In genomic region chr10:72211832-72212231, GRCh38 we compare ENCODE assay signal across 7 cellular contexts. TPM values are rescaled to one million over a fixed set of nuclear protein-coding genes. Genes with fewer than 3 reads are reported as not detected.
DNase-seq lines count a peak whose midpoint lies in the region; ATAC-seq, FAIRE-seq and TF ChIP-seq lines count a peak whose summit lies in the region.
"Not testable (repeated sequence)": the region's sequence is repeated elsewhere in the genome, so short reads cannot be mapped to it uniquely, and the experiment has no call there.

No MANE protein-coding gene starts in this region.

- 90% methylated on average over 2 of the region's 2 CpGs for WGBS in A549 (ENCODE audit: missing lambda C conversion rate)
- 93 to 97% methylated on average over 2 of the region's 2 CpGs for WGBS in sigmoid colon, 2 donors

- H3K9me3 ChIP-seq in A549; T-helper 17 cell (ENCODE audit: control insufficient read depth, low read length, poor library complexity, severe bottlenecking); sigmoid colon: not testable (repeated sequence)

- H3K4me1 ChIP-seq in A549 (peaks cover 32% of the 10 kb centered on the region), sigmoid colon (peaks cover 0 to 14% (median 10%) of the 10 kb centered on the region in 4 donors)

- H3K36me3 ChIP-seq in sigmoid colon, result peaks cover 0 to 56% (median 28%) of the 10 kb centered on the region in 4 donors

- POLR2A ChIA-PET in A549 (lab: Yijun Ruan, JAX); RWPE1 (lab: Yijun Ruan, JAX; ENCODE audit: low non-redundant PET): not testable (repeated sequence)

- H3K27me3 Mint-ChIP-seq in T-helper 17 cell; activated T-cell treated with anti-CD3 and anti-CD28 coated beads, Interleukin-2, amount 50 U/mL, for 72 hours (ENCODE audit: low read depth); activated naive CD4-positive, alpha-beta T cell treated with anti-CD3 and anti-CD28 coated beads, Interleukin-2, amount 50 U/mL, for 24 hours; nephron progenitor cell (ENCODE audit: low read depth, poor library complexity): not testable (repeated sequence)

- H3K4me3 Mint-ChIP-seq in T-helper 17 cell; activated naive CD4-positive, alpha-beta T cell treated with anti-CD3 and anti-CD28 coated beads, Interleukin-2, amount 50 U/mL, for 24 hours; nephron progenitor cell: not testable (repeated sequence)
- H3K4me3 Mint-ChIP-seq in activated T-cell treated with anti-CD3 and anti-CD28 coated beads, Interleukin-2, amount 50 U/mL, for 72 hours, result peak overlapping the region in 1 of 2 donors; percentile 32

- CTCF ChIA-PET in A549 (lab: Yijun Ruan, JAX) (interaction anchor here (0.7 to 1.6 kb wide), 3 partner anchors 11 to 85 kb away, joined by 3 to 4 read pairs (median 4); no protein-coding TSS in a partner anchor), RWPE1 (lab: Yijun Ruan, JAX) (interaction anchor here (0.7 kb wide), 1 partner anchor 63 kb away, joined by 4 read pairs; no protein-coding TSS in a partner anchor)

- FAIRE-seq in A549 (lab: Jason Lieb, UNC), result not testable (repeated sequence)

- H3K27ac ChIP-seq in A549, result peak overlapping the region; percentile 22 to 75; a peak in 3 of 6 replicates
- H3K27ac ChIP-seq in RWPE1, result peak overlapping the region; percentile 62
- H3K27ac ChIP-seq in sigmoid colon, result not testable (repeated sequence)

- not testable (repeated sequence) for DNase-seq in A549 (ENCODE audit: low read depth in 1 of 2, low spot score in 1 of 2); RWPE1 (ENCODE audit: low spot score); T-helper 17 cell; activated T-cell treated with anti-CD3 and anti-CD28 coated beads, Interleukin-2, amount 50 U/mL, for 72 hours; nephron progenitor cell
- DNase-seq in sigmoid colon, result peak; percentile 4

- H3K27ac Mint-ChIP-seq in T-helper 17 cell, result peak overlapping the region; percentile 6
- H3K27ac Mint-ChIP-seq in activated T-cell treated with anti-CD3 and anti-CD28 coated beads, Interleukin-2, amount 50 U/mL, for 72 hours, result peak overlapping the region; percentile 73
- peak overlapping the region; percentile 68 for H3K27ac Mint-ChIP-seq in activated naive CD4-positive, alpha-beta T cell treated with anti-CD3 and anti-CD28 coated beads, Interleukin-2, amount 50 U/mL, for 24 hours
- peak overlapping the region; percentile 42 for H3K27ac Mint-ChIP-seq in nephron progenitor cell

- TF ChIP-seq CTCF in A549 (IDR thresholded peaks at IDR 0.05); RWPE1 (conservative IDR thresholded peaks at IDR 0.05; ENCODE audit: low read depth); nephron progenitor cell (IDR thresholded peaks at IDR 0.05); sigmoid colon (IDR thresholded peaks at IDR 0.05): not testable (repeated sequence)

- H3K4me2 ChIP-seq in A549, result peak overlapping the region; percentile 33

- H3K9me3 Mint-ChIP-seq in activated T-cell treated with anti-CD3 and anti-CD28 coated beads, Interleukin-2, amount 50 U/mL, for 72 hours; activated naive CD4-positive, alpha-beta T cell treated with anti-CD3 and anti-CD28 coated beads, Interleukin-2, amount 50 U/mL, for 24 hours; nephron progenitor cell: not testable (repeated sequence)

- TF ChIP-seq RAD21 in A549 (conservative IDR thresholded peaks at IDR 0.05 in 1 of 2, IDR thresholded peaks at IDR 0.05 in 1 of 2), result not testable (repeated sequence)

- TF ChIP-seq EP300 in A549 (IDR thresholded peaks at IDR 0.05); sigmoid colon (IDR thresholded peaks at IDR 0.05): not testable (repeated sequence)

- H3K36me3 Mint-ChIP-seq in T-helper 17 cell (ENCODE audit: low read depth); activated naive CD4-positive, alpha-beta T cell treated with anti-CD3 and anti-CD28 coated beads, Interleukin-2, amount 50 U/mL, for 24 hours: not testable (repeated sequence)
- peaks cover 8 to 28% of the 10 kb centered on the region in 2 donors for H3K36me3 Mint-ChIP-seq in activated T-cell treated with anti-CD3 and anti-CD28 coated beads, Interleukin-2, amount 50 U/mL, for 72 hours (ENCODE audit: insufficient read depth in 2 of 2)
- peaks cover 29% of the 10 kb centered on the region for H3K36me3 Mint-ChIP-seq in nephron progenitor cell (ENCODE audit: low read depth)

- H3K27me3 ChIP-seq in sigmoid colon, result not testable (repeated sequence)

- not testable (repeated sequence) for TF ChIP-seq POLR2A in A549 (IDR thresholded peaks at IDR 0.05; ENCODE audit: low read length); sigmoid colon (IDR thresholded peaks at IDR 0.05)

- intact Hi-C loops in sigmoid colon (cut with DNase I), result loop anchor here (10.0 kb wide), 1 partner anchor 257 kb away; no protein-coding TSS in a partner anchor

- H3K4me3 ChIP-seq in A549, sigmoid colon: not testable (repeated sequence)

- H3K4me1 Mint-ChIP-seq in T-helper 17 cell, result peaks cover 25% of the 10 kb centered on the region
- peaks cover 53% of the 10 kb centered on the region for H3K4me1 Mint-ChIP-seq in activated T-cell treated with anti-CD3 and anti-CD28 coated beads, Interleukin-2, amount 50 U/mL, for 72 hours (ENCODE audit: low read depth)
- H3K4me1 Mint-ChIP-seq in activated naive CD4-positive, alpha-beta T cell treated with anti-CD3 and anti-CD28 coated beads, Interleukin-2, amount 50 U/mL, for 24 hours, result peaks cover 42% of the 10 kb centered on the region
- H3K4me1 Mint-ChIP-seq in nephron progenitor cell, result peaks cover 24% of the 10 kb centered on the region

- ATAC-seq in A549; T-helper 17 cell; activated T-cell treated with anti-CD3 and anti-CD28 coated beads, Interleukin-2, amount 50 U/mL, for 72 hours (replicated peaks in 1 of 2): not testable (repeated sequence)

RNA-seq across cellular contexts. Expression of gene ANAPC16, which starts 4.0 kb away (rescaled TPM):
- polyA plus RNA-seq in A549 (2011; rRNA removed) (136 and 165 TPM in 2 replicates), A549 (2017; fragmentation: RNase III; extraction: RNeasy Plus Mini Kit Qiagen cat#74134 plus additional on column Dnase treatment) (75.1 to 86.1 TPM (median 79.8 TPM) in 3 replicates), sigmoid colon (100 to 1,000 TPM; 107 to 203 (median 198) TPM)
- 61.1 and 70.5 TPM in 2 replicates for polyA plus RNA-seq in A549 (2012; cell fraction: cytosol; rRNA removed)
- polyA plus RNA-seq in A549 (2012; cell fraction: nucleus; rRNA removed), result 13.7 and 21.8 TPM in 2 replicates
- 36.8 and 46.6 TPM in 2 replicates for polyA minus RNA-seq in A549 (2011; rRNA and poly(A)+ RNA removed)
- total RNA-seq in T-helper 17 cell (10 to 100 TPM; 69.5 to 85.7 TPM), sigmoid colon (100 to 1,000 TPM in 3 of 4 donors, 10 to 100 TPM in 1; 80.0 to 228 (median 157) TPM)
- 100 to 1,000 TPM; 183 to 197 TPM for total RNA-seq in activated T-cell treated with anti-CD3 and anti-CD28 coated beads, Interleukin-2, amount 50 U/mL, for 72 hours

RNA-seq across cellular contexts. Expression of gene ASCC1, which starts 4.2 kb away (rescaled TPM):
- 82.3 and 83.7 TPM in 2 replicates for polyA plus RNA-seq in A549 (2011; rRNA removed)
- polyA plus RNA-seq in A549 (2012; cell fraction: cytosol; rRNA removed), result 21.6 and 24.9 TPM in 2 replicates
- 12.2 and 19.1 TPM in 2 replicates for polyA plus RNA-seq in A549 (2012; cell fraction: nucleus; rRNA removed)
- polyA plus RNA-seq in A549 (2017; fragmentation: RNase III; extraction: RNeasy Plus Mini Kit Qiagen cat#74134 plus additional on column Dnase treatment), result 56.2 to 58.9 TPM (median 56.5 TPM) in 3 replicates
- polyA minus RNA-seq in A549 (2011; rRNA and poly(A)+ RNA removed), result 35.9 and 39.6 TPM in 2 replicates
- 10 to 100 TPM; 14.0 to 14.6 TPM for total RNA-seq in T-helper 17 cell
- 10 to 100 TPM; 81.2 to 84.3 TPM for total RNA-seq in activated T-cell treated with anti-CD3 and anti-CD28 coated beads, Interleukin-2, amount 50 U/mL, for 72 hours
- total RNA-seq in sigmoid colon, result 10 to 100 TPM; 21.0 to 53.7 (median 37.1) TPM
- 10 to 100 TPM; 15.3 to 21.5 (median 15.6) TPM for polyA plus RNA-seq in sigmoid colon

Comparison
In these comparisons a context has a peak if more than half of its experiments do, and no peak if none do; other contexts are left out.
1. H3K27ac Mint-ChIP-seq: peak in every context shown above with its lines; median percentile 73 in activated T-cell treated with anti-CD3 and anti-CD28 coated beads, Interleukin-2, amount 50 U/mL, for 72 hours; 68 in activated naive CD4-positive, alpha-beta T cell treated with anti-CD3 and anti-CD28 coated beads, Interleukin-2, amount 50 U/mL, for 24 hours; 42 in nephron progenitor cell; 6 in T-helper 17 cell.